ENCODE assay signal across 8 cellular contexts in genomic region chr2:136410673-136411072, GRCh38.
"Had no signal": no experiment of that assay in that cellular context is flagged by ENCODE, and none has a peak within 500 bp of the region (broad histone marks: within the 10 kb centered on the region; RNA-seq: fewer than 3 reads in every experiment).

No MANE protein-coding gene starts in this region.

- H3K4me3 ChIP-seq: GM12878 had no signal

- DNase-seq: GDM1, GF-D8 had no signal

- ATAC-seq: GM12878 had no signal

- FAIRE-seq: G401.6, GM12891, GM12892, GM18507, GM19239 had no signal
